In the genomic region with DNA sequence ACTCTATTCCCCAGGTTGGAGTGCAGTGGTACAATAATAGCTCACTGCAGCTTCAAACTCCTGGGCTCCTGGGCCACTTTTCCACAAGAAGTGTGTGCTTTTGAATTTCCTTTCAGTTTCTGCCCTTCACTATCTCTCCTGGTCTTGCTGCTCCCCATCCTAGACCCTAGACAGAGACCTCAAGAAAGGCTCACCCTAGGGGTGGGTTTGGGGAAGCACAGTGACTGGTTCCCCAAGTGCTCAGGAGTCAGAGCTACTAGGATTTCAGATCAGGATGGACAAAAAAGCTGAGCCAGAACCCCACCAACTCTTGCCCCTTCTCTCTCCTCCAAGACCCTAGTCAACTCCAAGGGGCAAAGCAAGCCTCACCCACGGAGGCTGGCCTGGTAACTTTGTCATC, we compare ENCODE assay signal across 31 cellular contexts. TPM values are rescaled to one million over a fixed set of nuclear protein-coding genes. Genes with fewer than 3 reads are reported as not detected.
A peak's percentile ranks its signal among the peaks of the same experiment; 100 is the strongest.
DNase-seq lines count a peak whose midpoint lies in the region; ATAC-seq, FAIRE-seq and TF ChIP-seq lines count a peak whose summit lies in the region.
"Had no signal": no experiment of that assay in that cellular context is flagged by ENCODE, and none has a peak within 500 bp of the region (broad histone marks: within the 10 kb centered on the region; RNA-seq: fewer than 3 reads in every experiment).

No MANE protein-coding gene starts in this region.

- H3K9ac ChIP-seq in K562 (ENCODE audit: insufficient read depth in 1 of 2, low read depth in 2 of 2, low read length in 2 of 2): no peak overlapping the region

- CTCF ChIA-PET in K562 (lab: Yijun Ruan, JAX; ENCODE audit: low intra/inter-chr PET ratio): no interaction called here

- POLR2A ChIA-PET in K562 (lab: Yijun Ruan, JAX): interaction anchor here (1.0 to 2.8 kb wide), 5 partner anchors 9 to 23 kb away, joined by 3 to 9 read pairs (median 8); partner anchors contain the start of gene POLDIP2

- peak overlapping the region; percentile 37 to 74 for H3K27ac Mint-ChIP-seq in activated naive CD4-positive, alpha-beta T cell treated with anti-CD3 and anti-CD28 coated beads, Interleukin-2, amount 50 U/mL, for 72 hours
- H3K27ac Mint-ChIP-seq: activated CD8-positive, alpha-beta T cell treated with anti-CD3 and anti-CD28 coated beads, Interleukin-2, amount 10 ng/mL, durations not matched to agents 7 days and 5 days; activated T-helper 1 cell treated with anti-CD3 and anti-CD28 coated beads, Interleukin-12 subunit alpha, Interleukin-12 subunit beta, Interleukin-2, Interleukin-4 antibody, amounts not matched to agents 30 ng/mL and 10 ng/mL and 1 ng/mL, durations not matched to agents 14 hours and 24 hours and 36 hours; mesothelial cell of epicardium; nephron; T-helper 17 cell had no signal

- no peaks in the 10 kb centered on the region for H3K79me2 ChIP-seq in K562 (ENCODE audit: control insufficient read depth, insufficient read depth, low read length)
- H3K79me2 ChIP-seq: hepatocyte had no signal

- H3K9me1 ChIP-seq in K562 (ENCODE audit: control insufficient read depth, insufficient read depth, low read length): peaks cover 5% of the 10 kb centered on the region

- intact Hi-C loops in K562 (cut with micrococcal nuclease): no loop called here
- intact Hi-C loops in heart left ventricle (cut with DNase I): no loop called here

- peaks cover 25% of the 10 kb centered on the region for H3K36me3 ChIP-seq in K562 (ENCODE audit: control insufficient read depth, insufficient read depth, low read length)
- H3K36me3 ChIP-seq in heart left ventricle: peaks cover 0 to 40% (median 26%) of the 10 kb centered on the region in 9 donors

- TF ChIP-seq EP300 in K562 (IDR thresholded peaks at IDR 0.05; ENCODE audit: low read length): no peak

- TF ChIP-seq POLR2A in K562 (conservative IDR thresholded peaks at IDR 0.05) (no peak), heart left ventricle (IDR thresholded peaks at IDR 0.05) (no peak)

- 20% methylated on average over 1 of the region's 1 CpG for WGBS in K562 (ENCODE audit: insufficient coverage, low coverage, missing lambda C conversion rate)
- 71 to 92% (median 86%) methylated on average over 1 of the region's 1 CpG for whole genome bisulfite sequencing in heart left ventricle, 4 donors

- 0 out of 2 replicates have a peak, but pooled peaks cover 6% of the 10 kb centered on the region for H4K20me1 ChIP-seq in K562 (replicated peaks; ENCODE audit: control insufficient read depth, insufficient read depth, low read length)

- TF ChIP-seq RAD21 in K562 (CRISPR knock-in tag; conservative IDR thresholded peaks at IDR 0.05 in 1 of 2, IDR thresholded peaks at IDR 0.05 in 1 of 2): no peak

- H3K27ac ChIP-seq in K562 (ENCODE audit: extremely low read depth, low read depth, low read length) (no peak overlapping the region), heart left ventricle (no peak overlapping the region)
- H3K27ac ChIP-seq: adrenal gland, hepatocyte, HL-60, psoas muscle, VCaP had no signal

- H3K9me3 ChIP-seq in K562 (replicated peaks; ENCODE audit: control insufficient read depth, insufficient read depth, low read depth, low read length) (no peaks in the 10 kb centered on the region), heart left ventricle (no peaks in the 10 kb centered on the region)
- H3K9me3 ChIP-seq: adrenal gland, psoas muscle had no signal

- no peaks in the 10 kb centered on the region for H3K9me3 Mint-ChIP-seq in activated naive CD4-positive, alpha-beta T cell treated with anti-CD3 and anti-CD28 coated beads, Interleukin-2, amount 50 U/mL, for 72 hours
- H3K9me3 Mint-ChIP-seq: activated T-helper 1 cell treated with anti-CD3 and anti-CD28 coated beads, Interleukin-12 subunit alpha, Interleukin-12 subunit beta, Interleukin-2, Interleukin-4 antibody, amounts not matched to agents 30 ng/mL and 10 ng/mL and 1 ng/mL, durations not matched to agents 14 hours and 24 hours and 36 hours; mesothelial cell of epicardium; nephron had no signal

- FAIRE-seq in K562 (lab: Jason Lieb, UNC): no peak
- FAIRE-seq: GM18507 had no signal

- TF ChIP-seq CTCF in K562 (IDR thresholded peaks at IDR 0.05 in 2 of 3, conservative IDR thresholded peaks at IDR 0.05 in 1 of 3; ENCODE audit: insufficient read depth in 2 of 3, low read depth in 1 of 3, low read length in 3 of 3) (peak in 2 of 3 experiments; percentile 23 to 47; a peak in 3 of 6 replicates), heart left ventricle (IDR thresholded peaks at IDR 0.05) (no peak), GM13976 (IDR thresholded peaks at IDR 0.05; ENCODE audit: borderline replicate concordance, control extremely low read depth, extremely low read depth, insufficient read depth, missing control alignments) (no peak)

- BruUV-seq in K562 (replicated peaks; lab: Mats Ljungman, UMichigan): no TSS peak

- no peak overlapping the region for H3K4me3 ChIP-seq in K562
- no peak overlapping the region for H3K4me3 ChIP-seq in heart left ventricle
- H3K4me3 ChIP-seq: adrenal gland, hepatocyte, psoas muscle had no signal

- no peaks in the 10 kb centered on the region for H3K36me3 Mint-ChIP-seq in activated naive CD4-positive, alpha-beta T cell treated with anti-CD3 and anti-CD28 coated beads, Interleukin-2, amount 50 U/mL, for 72 hours
- H3K36me3 Mint-ChIP-seq: mesothelial cell of epicardium had no signal

- no peaks in the 10 kb centered on the region for H3K27me3 ChIP-seq in K562 (ENCODE audit: control insufficient read depth in 2 of 2, insufficient read depth in 2 of 2, low read length in 2 of 2)
- H3K27me3 ChIP-seq in heart left ventricle: no peaks in the 10 kb centered on the region
- H3K27me3 ChIP-seq: adrenal gland, hepatocyte had no signal

- H2AFZ ChIP-seq in K562 (ENCODE audit: low read depth, low read length): no peak overlapping the region
- H2AFZ ChIP-seq: hepatocyte had no signal

- in situ Hi-C loops in K562 (cut with MboI) (no loop called here), GM13976 (cut with MboI; ENCODE audit: low sequenced_read_pairs, unreplicated experiment) (no loop called here)

- H3K4me1 ChIP-seq in K562 (replicated peaks in 1 of 2; ENCODE audit: control insufficient read depth in 2 of 2, insufficient read depth in 2 of 2, low read length in 2 of 2) (peaks cover 16 to 36% of the 10 kb centered on the region in 2 experiments), heart left ventricle (peaks cover 4 to 20% (median 10%) of the 10 kb centered on the region in 12 donors)

- DNase-seq in activated naive CD4-positive, alpha-beta T cell treated with anti-CD3 and anti-CD28 coated beads, Interleukin-2, amount 50 U/mL, for 72 hours (ENCODE audit: low spot score in 2 of 2): no peak
- DNase-seq in activated naive CD4-positive, alpha-beta T cell (lab: John Stamatoyannopoulos, UW): no peak
- peak; percentile 35 to 38 (median 36) for DNase-seq in K562 (ENCODE audit: extremely low read depth in 1 of 4, low spot score in 3 of 4)
- DNase-seq in islet precursor cell: peak; percentile 51
- no peak for DNase-seq in heart left ventricle
- DNase-seq in activated CD8-positive, alpha-beta memory T cell treated with anti-CD3 and anti-CD28 coated beads, Interleukin-2, amount 50 U/mL, for 4 hours: no peak
- no peak for DNase-seq in stimulated activated CD4-positive, alpha-beta T cell treated with anti-CD3 and anti-CD28 coated beads, Interleukin-15, amount 100 ng/mL, for 24 hours
- no peak for DNase-seq in GM13976 (ENCODE audit: low spot score)
- DNase-seq: ACHN; activated CD8-positive, alpha-beta T cell treated with anti-CD3 and anti-CD28 coated beads, Interleukin-2, amount 10 ng/mL, durations not matched to agents 7 days and 5 days; adrenal gland; DMS53; effector CD4-positive, alpha-beta T cell; HCEC 1CT; kidney glomerular epithelial cell; NCI-H1105 treated with DMSO at 0.1 percent for 48 hours; NCI-H526 treated with DMSO at 0.1 percent for 48 hours; psoas muscle; SHP77 treated with DMSO at 0.1 percent for 48 hours; stimulated activated CD4-positive, alpha-beta T cell treated with anti-CD3 and anti-CD28 coated beads, Interleukin-12 subunit alpha, Interleukin-12 subunit beta, amount 100 ng/mL, for 4 hours; T-helper 17 cell had no signal

- no peak overlapping the region for H3K4me2 ChIP-seq in K562 (ENCODE audit: insufficient read depth, low read length)
- H3K4me2 ChIP-seq: hepatocyte had no signal

- no peak for ATAC-seq in activated naive CD4-positive, alpha-beta T cell treated with anti-CD3 and anti-CD28 coated beads, Interleukin-2, amount 50 U/mL, for 72 hours
- ATAC-seq in K562: peak; percentile 31; the same call in 2 of the 3 replicates
- no peak for ATAC-seq in heart left ventricle
- ATAC-seq: activated CD8-positive, alpha-beta T cell treated with anti-CD3 and anti-CD28 coated beads, Interleukin-2, amount 10 ng/mL, durations not matched to agents 7 days and 5 days; psoas muscle; T-helper 17 cell had no signal

RNA-seq across cellular contexts. Expression of gene SEBOX, which starts 1.6 kb away (rescaled TPM):
- not detected for total RNA-seq in activated naive CD4-positive, alpha-beta T cell treated with anti-CD3 and anti-CD28 coated beads, Interleukin-2, amount 50 U/mL, for 72 hours
- total RNA-seq in K562 (2011; cell fraction: chromatin; rRNA removed; ENCODE audit: low replicate concordance): not detected in 2 replicates
- total RNA-seq in K562 (2011; cell fraction: nucleolus; rRNA removed): not detected in 2 replicates
- total RNA-seq in K562 (2011; cell fraction: nucleoplasm; rRNA removed): not detected in 2 replicates
- not detected in 2 replicates for total RNA-seq in K562 (2014; rRNA removed)
- not detected in 2 replicates for total RNA-seq in K562 (2014; rRNA removed; fragmentation: Illumina TruSeq; extraction: Trizol)
- total RNA-seq in K562 (2015; rRNA removed; fragmentation: Illumina TruSeq; extraction: Trizol): not detected in 2 replicates
- not detected in 2 replicates for total RNA-seq in K562 (2021)
- polyA plus RNA-seq in K562 (2011; rRNA removed): not detected in 2 replicates
- polyA plus RNA-seq in K562 (2011; cell fraction: cytosol; rRNA removed): not detected in 2 replicates
- polyA plus RNA-seq in K562 (2011; cell fraction: nucleus; rRNA removed): not detected in 2 replicates
- not detected in 2 replicates for polyA plus RNA-seq in K562 (2012)
- not detected in 2 replicates for polyA plus RNA-seq in K562 (2014; fragmentation: Illumina TruSeq; extraction: Trizol)
- not detected for polyA plus RNA-seq in K562 (2014; fragmentation: Nextera tagmentation; extraction: Ambion mirVana)
- polyA plus RNA-seq in K562 (2014; rRNA removed): not detected in 2 replicates
- polyA minus RNA-seq in K562 (2011; rRNA and poly(A)+ RNA removed): not detected in 2 replicates
- polyA minus RNA-seq in K562 (2011; cell fraction: cytosol; rRNA and poly(A)+ RNA removed): not detected in 2 replicates
- polyA minus RNA-seq in K562 (2011; cell fraction: nucleus; rRNA and poly(A)+ RNA removed): not detected in 2 replicates
- total RNA-seq in heart left ventricle: not detected
- polyA plus RNA-seq in heart left ventricle: not detected
- total RNA-seq: activated CD8-positive, alpha-beta T cell treated with anti-CD3 and anti-CD28 coated beads, Interleukin-2, amount 10 ng/mL, durations not matched to agents 7 days and 5 days; activated T-helper 1 cell treated with anti-CD3 and anti-CD28 coated beads, Interleukin-12 subunit alpha, Interleukin-12 subunit beta, Interleukin-2, Interleukin-4 antibody, amounts not matched to agents 30 ng/mL and 10 ng/mL and 1 ng/mL, durations not matched to agents 14 hours and 24 hours and 36 hours; adrenal gland; cardiac septum; fibroblast of lung; hepatocyte; mesothelial cell of epicardium; psoas muscle; T-helper 17 cell had no signal
- polyA plus RNA-seq: adrenal gland, fibroblast of lung, hepatocyte, psoas muscle, thymus had no signal

RNA-seq across cellular contexts. Expression of gene VTN, which starts 3.5 kb away (rescaled TPM):
- under 1 TPM; 0.34 to 0.53 TPM for total RNA-seq in activated naive CD4-positive, alpha-beta T cell treated with anti-CD3 and anti-CD28 coated beads, Interleukin-2, amount 50 U/mL, for 72 hours
- total RNA-seq in K562 (2011; cell fraction: chromatin; rRNA removed; ENCODE audit: low replicate concordance): not detected in 2 replicates
- 0.26 and 0.33 TPM in 2 replicates for total RNA-seq in K562 (2011; cell fraction: nucleolus; rRNA removed)
- 0.73 TPM in 1 of 2 replicates, not detected in the other for total RNA-seq in K562 (2011; cell fraction: nucleoplasm; rRNA removed)
- total RNA-seq in K562 (2014; rRNA removed): 0.14 and 0.33 TPM in 2 replicates
- not detected in 2 replicates for total RNA-seq in K562 (2014; rRNA removed; fragmentation: Illumina TruSeq; extraction: Trizol)
- 0.15 and 0.36 TPM in 2 replicates for total RNA-seq in K562 (2015; rRNA removed; fragmentation: Illumina TruSeq; extraction: Trizol)
- total RNA-seq in K562 (2021): 0.86 and 2.3 TPM in 2 replicates
- 0.11 and 0.17 TPM in 2 replicates for polyA plus RNA-seq in K562 (2011; rRNA removed)
- 0.21 and 0.25 TPM in 2 replicates for polyA plus RNA-seq in K562 (2011; cell fraction: cytosol; rRNA removed)
- polyA plus RNA-seq in K562 (2011; cell fraction: nucleus; rRNA removed): 0.10 and 0.41 TPM in 2 replicates
- 0.77 and 0.97 TPM in 2 replicates for polyA plus RNA-seq in K562 (2012)
- 0.13 and 0.68 TPM in 2 replicates for polyA plus RNA-seq in K562 (2014; fragmentation: Illumina TruSeq; extraction: Trizol)
- polyA plus RNA-seq in K562 (2014; fragmentation: Nextera tagmentation; extraction: Ambion mirVana): 1 to 10 TPM in 1 of 2 experiments, under 1 TPM in 1; 0.22 to 1.0 TPM
- 0.64 and 0.82 TPM in 2 replicates for polyA plus RNA-seq in K562 (2014; rRNA removed)
- polyA minus RNA-seq in K562 (2011; rRNA and poly(A)+ RNA removed): not detected in 2 replicates
- polyA minus RNA-seq in K562 (2011; cell fraction: cytosol; rRNA and poly(A)+ RNA removed): 1.0 TPM in 2 replicates
- polyA minus RNA-seq in K562 (2011; cell fraction: nucleus; rRNA and poly(A)+ RNA removed): 0.40 and 0.56 TPM in 2 replicates
- 100 to 1,000 TPM in 2 of 9 donors, 10 to 100 TPM in 7; 28.0 to 120 (median 67.3) TPM for total RNA-seq in heart left ventricle
- polyA plus RNA-seq in heart left ventricle: 10 to 100 TPM; 16.9 to 29.5 TPM
- total RNA-seq: activated CD8-positive, alpha-beta T cell treated with anti-CD3 and anti-CD28 coated beads, Interleukin-2, amount 10 ng/mL, durations not matched to agents 7 days and 5 days had no signal

RNA-seq across cellular contexts. Expression of gene SARM1, which starts 4.9 kb away (rescaled TPM):
- 10 to 100 TPM; 13.9 to 29.5 TPM for total RNA-seq in activated naive CD4-positive, alpha-beta T cell treated with anti-CD3 and anti-CD28 coated beads, Interleukin-2, amount 50 U/mL, for 72 hours
- total RNA-seq in K562 (2011; cell fraction: chromatin; rRNA removed; ENCODE audit: low replicate concordance): 1.5 and 2.4 TPM in 2 replicates
- total RNA-seq in K562 (2011; cell fraction: nucleolus; rRNA removed): 1.6 and 3.2 TPM in 2 replicates
- 0.69 and 0.81 TPM in 2 replicates for total RNA-seq in K562 (2011; cell fraction: nucleoplasm; rRNA removed)
- 0.08 and 0.09 TPM in 2 replicates for total RNA-seq in K562 (2014; rRNA removed)
- 0.10 and 0.29 TPM in 2 replicates for total RNA-seq in K562 (2014; rRNA removed; fragmentation: Illumina TruSeq; extraction: Trizol)
- 0.08 and 0.11 TPM in 2 replicates for total RNA-seq in K562 (2015; rRNA removed; fragmentation: Illumina TruSeq; extraction: Trizol)
- 0.54 and 0.55 TPM in 2 replicates for total RNA-seq in K562 (2021)
- 0.15 and 0.30 TPM in 2 replicates for polyA plus RNA-seq in K562 (2011; rRNA removed)
- polyA plus RNA-seq in K562 (2011; cell fraction: cytosol; rRNA removed): 0.19 and 0.30 TPM in 2 replicates
- 0.94 and 1.5 TPM in 2 replicates for polyA plus RNA-seq in K562 (2011; cell fraction: nucleus; rRNA removed)
- 0.12 and 1.5 TPM in 2 replicates for polyA plus RNA-seq in K562 (2012)
- polyA plus RNA-seq in K562 (2014; fragmentation: Illumina TruSeq; extraction: Trizol): 0.07 and 0.12 TPM in 2 replicates
- polyA plus RNA-seq in K562 (2014; fragmentation: Nextera tagmentation; extraction: Ambion mirVana): not detected
- polyA plus RNA-seq in K562 (2014; rRNA removed): 0.04 and 0.31 TPM in 2 replicates
- polyA minus RNA-seq in K562 (2011; rRNA and poly(A)+ RNA removed): 0.09 and 0.21 TPM in 2 replicates
- polyA minus RNA-seq in K562 (2011; cell fraction: cytosol; rRNA and poly(A)+ RNA removed): 0.38 and 0.73 TPM in 2 replicates
- 0.44 and 0.67 TPM in 2 replicates for polyA minus RNA-seq in K562 (2011; cell fraction: nucleus; rRNA and poly(A)+ RNA removed)
- total RNA-seq in heart left ventricle: 10 to 100 TPM in 4 of 9 donors, 1 to 10 TPM in 5; 4.7 to 11.3 (median 8.5) TPM
- 1 to 10 TPM; 3.7 to 4.4 TPM for polyA plus RNA-seq in heart left ventricle

RNA-seq across cellular contexts. Expression of gene POLDIP2, which starts 9.3 kb away (rescaled TPM):
- 10 to 100 TPM; 62.2 to 83.4 TPM for total RNA-seq in activated naive CD4-positive, alpha-beta T cell treated with anti-CD3 and anti-CD28 coated beads, Interleukin-2, amount 50 U/mL, for 72 hours
- total RNA-seq in K562 (2011; cell fraction: chromatin; rRNA removed; ENCODE audit: low replicate concordance): 13.2 and 36.1 TPM in 2 replicates
- total RNA-seq in K562 (2011; cell fraction: nucleolus; rRNA removed): 33.4 and 34.0 TPM in 2 replicates
- total RNA-seq in K562 (2011; cell fraction: nucleoplasm; rRNA removed): 27.2 and 30.3 TPM in 2 replicates
- total RNA-seq in K562 (2014; rRNA removed) (121 and 122 TPM in 2 replicates), K562 (2014; rRNA removed; fragmentation: Illumina TruSeq; extraction: Trizol) (59.5 and 62.7 TPM in 2 replicates), K562 (2015; rRNA removed; fragmentation: Illumina TruSeq; extraction: Trizol) (70.6 and 71.4 TPM in 2 replicates), K562 (2021) (106 and 108 TPM in 2 replicates), heart left ventricle (100 to 1,000 TPM; 125 to 194 (median 163) TPM)
- polyA plus RNA-seq in K562 (2011; rRNA removed) (64.6 and 105 TPM in 2 replicates), K562 (2014; fragmentation: Illumina TruSeq; extraction: Trizol) (127 and 137 TPM in 2 replicates), K562 (2014; fragmentation: Nextera tagmentation; extraction: Ambion mirVana) (10 to 100 TPM; 22.0 to 25.1 TPM), K562 (2014; rRNA removed) (104 and 109 TPM in 2 replicates), heart left ventricle (100 to 1,000 TPM in 1 of 2 donors, 10 to 100 TPM in 1; 97.8 to 186 TPM)
- polyA plus RNA-seq in K562 (2011; cell fraction: cytosol; rRNA removed): 64.6 and 142 TPM in 2 replicates
- polyA plus RNA-seq in K562 (2011; cell fraction: nucleus; rRNA removed): 48.3 and 71.0 TPM in 2 replicates
- 89.9 and 120 TPM in 2 replicates for polyA plus RNA-seq in K562 (2012)
- polyA minus RNA-seq in K562 (2011; rRNA and poly(A)+ RNA removed): 31.5 and 60.7 TPM in 2 replicates
- 27.9 and 61.6 TPM in 2 replicates for polyA minus RNA-seq in K562 (2011; cell fraction: cytosol; rRNA and poly(A)+ RNA removed)
- 14.4 and 16.8 TPM in 2 replicates for polyA minus RNA-seq in K562 (2011; cell fraction: nucleus; rRNA and poly(A)+ RNA removed)

RNA-seq across cellular contexts. Expression of gene TNFAIP1, which starts 31.0 kb away (rescaled TPM):
- 10 to 100 TPM; 25.7 to 26.2 TPM for total RNA-seq in activated naive CD4-positive, alpha-beta T cell treated with anti-CD3 and anti-CD28 coated beads, Interleukin-2, amount 50 U/mL, for 72 hours
- 14.5 and 38.2 TPM in 2 replicates for total RNA-seq in K562 (2011; cell fraction: chromatin; rRNA removed; ENCODE audit: low replicate concordance)
- 22.8 and 26.7 TPM in 2 replicates for total RNA-seq in K562 (2011; cell fraction: nucleolus; rRNA removed)
- 22.7 and 28.9 TPM in 2 replicates for total RNA-seq in K562 (2011; cell fraction: nucleoplasm; rRNA removed)
- total RNA-seq in K562 (2014; rRNA removed): 9.0 and 15.1 TPM in 2 replicates
- total RNA-seq in K562 (2014; rRNA removed; fragmentation: Illumina TruSeq; extraction: Trizol): 6.3 and 8.2 TPM in 2 replicates
- 7.7 and 8.0 TPM in 2 replicates for total RNA-seq in K562 (2015; rRNA removed; fragmentation: Illumina TruSeq; extraction: Trizol)
- 18.9 and 20.1 TPM in 2 replicates for total RNA-seq in K562 (2021)
- polyA plus RNA-seq in K562 (2011; rRNA removed): 13.7 and 18.8 TPM in 2 replicates
- 10.8 and 23.2 TPM in 2 replicates for polyA plus RNA-seq in K562 (2011; cell fraction: cytosol; rRNA removed)
- 40.2 and 69.4 TPM in 2 replicates for polyA plus RNA-seq in K562 (2011; cell fraction: nucleus; rRNA removed)
- 11.5 and 17.0 TPM in 2 replicates for polyA plus RNA-seq in K562 (2012)
- 15.2 and 15.4 TPM in 2 replicates for polyA plus RNA-seq in K562 (2014; fragmentation: Illumina TruSeq; extraction: Trizol)
- polyA plus RNA-seq in K562 (2014; fragmentation: Nextera tagmentation; extraction: Ambion mirVana): 1 to 10 TPM; 2.1 to 2.9 TPM
- polyA plus RNA-seq in K562 (2014; rRNA removed): 8.1 and 15.4 TPM in 2 replicates
- polyA minus RNA-seq in K562 (2011; rRNA and poly(A)+ RNA removed): 7.3 and 16.7 TPM in 2 replicates
- 21.0 and 35.8 TPM in 2 replicates for polyA minus RNA-seq in K562 (2011; cell fraction: cytosol; rRNA and poly(A)+ RNA removed)
- polyA minus RNA-seq in K562 (2011; cell fraction: nucleus; rRNA and poly(A)+ RNA removed): 12.4 and 16.7 TPM in 2 replicates
- total RNA-seq in heart left ventricle: 10 to 100 TPM; 31.7 to 83.4 (median 50.3) TPM
- polyA plus RNA-seq in heart left ventricle: 10 to 100 TPM; 11.9 to 47.8 TPM

Comparison
In these comparisons a context has a peak if more than half of its experiments do, and no peak if none do; other contexts are left out.
1. DNase-seq: peak in K562 (4 of 4) and islet precursor cell (single experiment); none in activated naive CD4-positive, alpha-beta T cell treated with anti-CD3 and anti-CD28 coated beads, Interleukin-2, amount 50 U/mL, for 72 hours (0 of 2), activated naive CD4-positive, alpha-beta T cell (0 of 4), heart left ventricle (0 of 5), activated CD8-positive, alpha-beta memory T cell treated with anti-CD3 and anti-CD28 coated beads, Interleukin-2, amount 50 U/mL, for 4 hours (single experiment), stimulated activated CD4-positive, alpha-beta T cell treated with anti-CD3 and anti-CD28 coated beads, Interleukin-15, amount 100 ng/mL, for 24 hours (single experiment) and GM13976 (single experiment).
2. CTCF ChIP-seq: peak in K562 (2 of 3); none in heart left ventricle (0 of 12) and GM13976 (single experiment).
3. RNA of gene VTN, which starts 3.5 kb away (total RNA-seq): 28.0 to 120 TPM in heart left ventricle; 0.34 to 0.53 TPM in activated naive CD4-positive, alpha-beta T cell treated with anti-CD3 and anti-CD28 coated beads, Interleukin-2, amount 50 U/mL, for 72 hours and 0.14 to 2.3 TPM in K562; every median in the first group is over 4 times any median in the second.